Comparison of ENCODE assay signal across 13 cellular contexts in genomic region chr2:43135583-43135982, GRCh38.
DNase-seq lines count a peak whose midpoint lies in the region; ATAC-seq, FAIRE-seq and TF ChIP-seq lines count a peak whose summit lies in the region.
"Had no signal": no experiment of that assay in that cellular context is flagged by ENCODE, and none has a peak within 500 bp of the region (broad histone marks: within the 10 kb centered on the region; RNA-seq: fewer than 3 reads in every experiment).

No MANE protein-coding gene starts in this region.

- H3K27ac ChIP-seq in kidney (ENCODE audit: low read depth in 2 of 2, low read length in 2 of 2): no peak overlapping the region
- H3K27ac ChIP-seq: PC-9 had no signal

- H3K27ac Mint-ChIP-seq in activated T-cell treated with anti-CD3 and anti-CD28 coated beads, Interleukin-2, amount 50 U/mL, for 24 hours: peak overlapping the region; percentile 89
- H3K27ac Mint-ChIP-seq in activated CD4-positive, alpha-beta memory T cell treated with anti-CD3 and anti-CD28 coated beads, Interleukin-2, amount 10 ng/mL, durations not matched to agents 7 days and 5 days: peak overlapping the region; percentile 99
- H3K27ac Mint-ChIP-seq in stimulated activated naive CD8-positive, alpha-beta T cell treated with anti-CD3 and anti-CD28 coated beads, Interleukin-15, amount 100 ng/mL, for 72 hours: peak overlapping the region; percentile 71 to 98

- CTCF ChIA-PET in activated CD4-positive, alpha-beta memory T cell treated with anti-CD3 and anti-CD28 coated beads, Interleukin-2, amount 10 ng/mL, durations not matched to agents 7 days and 5 days (lab: Charles Lee): interaction anchor here (0.8 to 12.1 kb wide), 9 partner anchors 9 to 406 kb away, joined by 3 to 316 read pairs (median 12); partner anchors contain the start of gene ZFP36L2

- H3K9ac ChIP-seq in kidney (ENCODE audit: low read length in 2 of 2): no peak overlapping the region

- no peaks in the 10 kb centered on the region for H3K9me3 Mint-ChIP-seq in activated T-cell treated with anti-CD3 and anti-CD28 coated beads, Interleukin-2, amount 50 U/mL, for 24 hours
- no peaks in the 10 kb centered on the region for H3K9me3 Mint-ChIP-seq in activated T-cell treated with anti-CD3 and anti-CD28 coated beads, Interleukin-2, amount 50 U/mL, for 4 hours
- no peaks in the 10 kb centered on the region for H3K9me3 Mint-ChIP-seq in activated CD4-positive, alpha-beta memory T cell treated with anti-CD3 and anti-CD28 coated beads, Interleukin-2, amount 10 ng/mL, durations not matched to agents 7 days and 5 days
- no peaks in the 10 kb centered on the region for H3K9me3 Mint-ChIP-seq in stimulated activated naive CD8-positive, alpha-beta T cell treated with anti-CD3 and anti-CD28 coated beads, Interleukin-15, amount 100 ng/mL, for 72 hours

- ATAC-seq in activated T-cell treated with anti-CD3 and anti-CD28 coated beads, Interleukin-2, amount 50 U/mL, for 4 hours: no peak
- no peak for ATAC-seq in stimulated activated naive CD8-positive, alpha-beta T cell treated with anti-CD3 and anti-CD28 coated beads, Interleukin-15, amount 100 ng/mL, for 72 hours
- no peak for ATAC-seq in HG03095 (IDR thresholded peaks at IDR 0.05; ENCODE audit: unreplicated experiment)

- H3K27me3 Mint-ChIP-seq in activated T-cell treated with anti-CD3 and anti-CD28 coated beads, Interleukin-2, amount 50 U/mL, for 24 hours: no peaks in the 10 kb centered on the region
- H3K27me3 Mint-ChIP-seq in activated T-cell treated with anti-CD3 and anti-CD28 coated beads, Interleukin-2, amount 50 U/mL, for 4 hours (ENCODE audit: low read depth): no peaks in the 10 kb centered on the region
- no peaks in the 10 kb centered on the region for H3K27me3 Mint-ChIP-seq in activated CD4-positive, alpha-beta memory T cell treated with anti-CD3 and anti-CD28 coated beads, Interleukin-2, amount 10 ng/mL, durations not matched to agents 7 days and 5 days
- no peaks in the 10 kb centered on the region for H3K27me3 Mint-ChIP-seq in stimulated activated naive CD8-positive, alpha-beta T cell treated with anti-CD3 and anti-CD28 coated beads, Interleukin-15, amount 100 ng/mL, for 72 hours

- H3K4me3 ChIP-seq in kidney (ENCODE audit: low read length in 2 of 2): no peak overlapping the region
- H3K4me3 ChIP-seq: PC-9 had no signal

- peaks cover 0 to 25% of the 10 kb centered on the region in 2 donors for H3K4me1 ChIP-seq in kidney (ENCODE audit: control insufficient read depth in 1 of 2, insufficient read depth in 1 of 2, low read depth in 1 of 2, low read length in 2 of 2)

- H3K4me3 Mint-ChIP-seq in activated T-cell treated with anti-CD3 and anti-CD28 coated beads, Interleukin-2, amount 50 U/mL, for 24 hours: peak overlapping the region; percentile 23
- H3K4me3 Mint-ChIP-seq in activated T-cell treated with anti-CD3 and anti-CD28 coated beads, Interleukin-2, amount 50 U/mL, for 4 hours: no peak overlapping the region
- peak overlapping the region; percentile 6 for H3K4me3 Mint-ChIP-seq in activated CD4-positive, alpha-beta memory T cell treated with anti-CD3 and anti-CD28 coated beads, Interleukin-2, amount 10 ng/mL, durations not matched to agents 7 days and 5 days
- peak overlapping the region; percentile 63 to 93 for H3K4me3 Mint-ChIP-seq in stimulated activated naive CD8-positive, alpha-beta T cell treated with anti-CD3 and anti-CD28 coated beads, Interleukin-15, amount 100 ng/mL, for 72 hours

- intact Hi-C loops in kidney (cut with DNase I): no loop called here

- TF ChIP-seq CTCF in kidney (IDR thresholded peaks at IDR 0.05; ENCODE audit: borderline replicate concordance, extremely low read depth, insufficient read depth): no peak

- H3K9me3 ChIP-seq in kidney (ENCODE audit: control insufficient read depth in 1 of 2, low read length in 2 of 2): no peaks in the 10 kb centered on the region

- no peak for FAIRE-seq in kidney (lab: Jason Lieb, UNC)
- FAIRE-seq: GM19239, urothelium cell line had no signal

- peaks cover 93% of the 10 kb centered on the region for H3K4me1 Mint-ChIP-seq in activated T-cell treated with anti-CD3 and anti-CD28 coated beads, Interleukin-2, amount 50 U/mL, for 24 hours (ENCODE audit: low read depth)
- peaks cover 93% of the 10 kb centered on the region for H3K4me1 Mint-ChIP-seq in activated T-cell treated with anti-CD3 and anti-CD28 coated beads, Interleukin-2, amount 50 U/mL, for 4 hours (ENCODE audit: low read depth)
- peaks cover 97% of the 10 kb centered on the region for H3K4me1 Mint-ChIP-seq in activated CD4-positive, alpha-beta memory T cell treated with anti-CD3 and anti-CD28 coated beads, Interleukin-2, amount 10 ng/mL, durations not matched to agents 7 days and 5 days
- peaks cover 99% of the 10 kb centered on the region for H3K4me1 Mint-ChIP-seq in stimulated activated naive CD8-positive, alpha-beta T cell treated with anti-CD3 and anti-CD28 coated beads, Interleukin-15, amount 100 ng/mL, for 72 hours

- H3K36me3 ChIP-seq in kidney (ENCODE audit: control insufficient read depth in 1 of 2, insufficient read depth in 2 of 2, low read length in 2 of 2): no peaks in the 10 kb centered on the region

- peak; percentile 39 for DNase-seq in activated T-cell treated with anti-CD3 and anti-CD28 coated beads, Interleukin-2, amount 50 U/mL, for 24 hours
- DNase-seq in activated T-cell treated with anti-CD3 and anti-CD28 coated beads, Interleukin-2, amount 50 U/mL, for 4 hours: no peak
- DNase-seq in activated CD4-positive, alpha-beta memory T cell treated with anti-CD3 and anti-CD28 coated beads, Interleukin-2, amount 10 ng/mL, durations not matched to agents 7 days and 5 days: no peak
- DNase-seq in kidney (peak; percentile 26), DMS153 (lab: John Stamatoyannopoulos, UW) (no peak), HT-29 (ENCODE audit: low spot score) (no peak)
- DNase-seq in stimulated activated naive CD8-positive, alpha-beta T cell treated with anti-CD3 and anti-CD28 coated beads, Interleukin-15, amount 100 ng/mL, for 72 hours: no peak
- DNase-seq: central memory CD4-positive, alpha-beta T cell; NCI-H2029 treated with DMSO at 0.1 percent for 48 hours had no signal

- no peaks in the 10 kb centered on the region for H3K36me3 Mint-ChIP-seq in activated T-cell treated with anti-CD3 and anti-CD28 coated beads, Interleukin-2, amount 50 U/mL, for 24 hours (ENCODE audit: low read depth)
- H3K36me3 Mint-ChIP-seq in activated T-cell treated with anti-CD3 and anti-CD28 coated beads, Interleukin-2, amount 50 U/mL, for 4 hours (ENCODE audit: insufficient read depth): no peaks in the 10 kb centered on the region
- H3K36me3 Mint-ChIP-seq in activated CD4-positive, alpha-beta memory T cell treated with anti-CD3 and anti-CD28 coated beads, Interleukin-2, amount 10 ng/mL, durations not matched to agents 7 days and 5 days (ENCODE audit: low read depth): peaks cover 19% of the 10 kb centered on the region

- POLR2A ChIA-PET in activated CD4-positive, alpha-beta memory T cell treated with anti-CD3 and anti-CD28 coated beads, Interleukin-2, amount 10 ng/mL, durations not matched to agents 7 days and 5 days (lab: Charles Lee): interaction anchor here (1.9 to 21.7 kb wide), 5 partner anchors 13 to 87 kb away, joined by 8 to 1053 read pairs (median 42); partner anchors contain the start of gene ZFP36L2

Comparison
In these comparisons a context has a peak if more than half of its experiments do, and no peak if none do; other contexts are left out.
1. DNase-seq: peak in activated T-cell treated with anti-CD3 and anti-CD28 coated beads, Interleukin-2, amount 50 U/mL, for 24 hours (single experiment) and kidney (single experiment); none in activated T-cell treated with anti-CD3 and anti-CD28 coated beads, Interleukin-2, amount 50 U/mL, for 4 hours (single experiment), activated CD4-positive, alpha-beta memory T cell treated with anti-CD3 and anti-CD28 coated beads, Interleukin-2, amount 10 ng/mL, durations not matched to agents 7 days and 5 days (single experiment), stimulated activated naive CD8-positive, alpha-beta T cell treated with anti-CD3 and anti-CD28 coated beads, Interleukin-15, amount 100 ng/mL, for 72 hours (0 of 2), DMS153 (single experiment) and HT-29 (single experiment).
2. Peak in every context shown above with its lines, with median percentiles within 50 percentile points of each other: H3K27ac Mint-ChIP-seq.